12 cellular contexts compared by ENCODE assay signal in genomic region chr5:171308453-171309275, GRCh38. TPM values are rescaled to one million over a fixed set of nuclear protein-coding genes. Genes with fewer than 3 reads are reported as not detected.
DNase-seq lines count a peak whose midpoint lies in the region; ATAC-seq and TF ChIP-seq lines count a peak whose summit lies in the region.
"Had no signal": no experiment of that assay in that cellular context is flagged by ENCODE, and none has a peak within 500 bp of the region (broad histone marks: within the 10 kb centered on the region; RNA-seq: fewer than 3 reads in every experiment).

TLX3 (plus strand) TSS chr5:171309248; CDS start chr5:171309366, 118 bp downstream.

- H3K9me3 Mint-ChIP-seq in WTC11 = no peaks in the 10 kb centered on the region

- TF ChIP-seq CTCF in WTC11 (IDR thresholded peaks at IDR 0.05) = no peak

- no peak within 1 kb of the TSS for H3K9ac ChIP-seq in HUES64 (ENCODE audit: low read depth, low read length)

- peak within 1 kb of the TSS; percentile 64 for H3K4me3 Mint-ChIP-seq in WTC11

- H3K27ac ChIP-seq in HUES64 (ENCODE audit: low read depth, low read length) = no peak within 1 kb of the TSS
- H3K27ac ChIP-seq: right lobe of liver had no signal

- peak; percentile 83 for DNase-seq in D341Med (ENCODE audit: low spot score)
- DNase-seq in WTC11 (ENCODE audit: low spot score) = peak; percentile 70
- peak; percentile 90 for DNase-seq in left kidney (ENCODE audit: low read depth, low spot score)
- no peak for DNase-seq in HuH-7.5 (ENCODE audit: low spot score)
- DNase-seq in NAMALWA (ENCODE audit: low spot score) = no peak
- DNase-seq: DMS53, hypothalamus, NCI-H146, right lobe of liver had no signal

- ATAC-seq in WTC11 (peak; percentile 69), GM18519 (IDR thresholded peaks at IDR 0.05; ENCODE audit: low FRiP score, unreplicated experiment) (no peak), GM18909 (IDR thresholded peaks at IDR 0.05; ENCODE audit: poor library complexity, unreplicated experiment) (no peak)
- ATAC-seq: right lobe of liver had no signal

- H3K4me1 Mint-ChIP-seq in WTC11 = peaks cover 31% of the 10 kb centered on the region

- peaks cover 100% of the 10 kb centered on the region for H3K27me3 ChIP-seq in HUES64 (ENCODE audit: insufficient read depth, low read length)

- H3K27ac Mint-ChIP-seq in WTC11 = no peak within 1 kb of the TSS

- POLR2A ChIA-PET in WTC11 (lab: Charles Lee) = interaction anchor here (0.8 to 1.3 kb wide), 3 partner anchors 9 to 26 kb away, joined by 4 to 8 read pairs (median 4); no protein-coding TSS in a partner anchor

- no peaks in the 10 kb centered on the region; the same call in none of the 2 replicates for H3K4me1 ChIP-seq in HUES64 (ENCODE audit: insufficient read depth, low read length)

- H3K27me3 Mint-ChIP-seq in WTC11 (ENCODE audit: low read depth) = peaks cover 98% of the 10 kb centered on the region

- H3K4me3 ChIP-seq in HUES64 (ENCODE audit: low read length) = peak within 1 kb of the TSS; percentile 33
- H3K4me3 ChIP-seq: right lobe of liver had no signal

- 2% methylated on average over 72 of the region's 73 CpGs for WGBS in HUES64

- H3K36me3 ChIP-seq in HUES64 (ENCODE audit: insufficient read depth, low read length) = no peaks in the 10 kb centered on the region
- H3K36me3 ChIP-seq: right lobe of liver had no signal

- no peaks in the 10 kb centered on the region for H3K9me3 ChIP-seq in HUES64 (ENCODE audit: insufficient read depth, low read depth, low read length)
- H3K9me3 ChIP-seq: right lobe of liver had no signal

- H3K36me3 Mint-ChIP-seq in WTC11 = no peaks in the 10 kb centered on the region

- CTCF ChIA-PET in WTC11 (lab: Charles Lee) = interaction anchor here (0.6 to 3.3 kb wide), 14 partner anchors 10 to 677 kb away, joined by 3 to 40 read pairs (median 4); no protein-coding TSS in a partner anchor

TF ChIP-seq in WTC11, 78 proteins besides CTCF, POLR2A, EP300 and RAD21:
- TF ChIP-seq ATF1 (CRISPR knock-in tag; IDR thresholded peaks at IDR 0.05) (no peak), FOXK1 (CRISPR knock-in tag; IDR thresholded peaks at IDR 0.05) (no peak), IRF1 (CRISPR knock-in tag; IDR thresholded peaks at IDR 0.05) (no peak), EMX1 (CRISPR knock-in tag; IDR thresholded peaks at IDR 0.05) (no peak), ZNF512 (CRISPR knock-in tag; IDR thresholded peaks at IDR 0.05; ENCODE audit: borderline replicate concordance) (no peak), STAT6 (CRISPR knock-in tag; conservative IDR thresholded peaks at IDR 0.05; ENCODE audit: low read depth) (no peak), TEAD1 (CRISPR knock-in tag; IDR thresholded peaks at IDR 0.05) (no peak), JUN (CRISPR knock-in tag; IDR thresholded peaks at IDR 0.05) (no peak), MAX (CRISPR knock-in tag; IDR thresholded peaks at IDR 0.05) (no peak), FOXP4 (CRISPR knock-in tag; IDR thresholded peaks at IDR 0.05) (no peak), USF2 (CRISPR knock-in tag; IDR thresholded peaks at IDR 0.05) (no peak), SP1 (CRISPR knock-in tag; conservative IDR thresholded peaks at IDR 0.05) (0 out of 2 replicates have a peak, but pooled peaks have one; percentile 5), CREM (CRISPR knock-in tag; IDR thresholded peaks at IDR 0.05) (no peak), ZNF232 (CRISPR knock-in tag; IDR thresholded peaks at IDR 0.05) (no peak), RELA (CRISPR knock-in tag; IDR thresholded peaks at IDR 0.05; ENCODE audit: borderline replicate concordance) (no peak), NFYB (CRISPR knock-in tag; conservative IDR thresholded peaks at IDR 0.05; ENCODE audit: low read depth) (peak; percentile 86), ZNF317 (CRISPR knock-in tag; IDR thresholded peaks at IDR 0.05; ENCODE audit: borderline replicate concordance, low read depth) (no peak)
TF ChIP-seq in WTC11: peak in this region for 2.

RNA-seq across cellular contexts. Expression of gene TLX3, which starts in this region (rescaled TPM):
- polyA plus RNA-seq in HUES64 (2013, experiment 1 of 2) = 0.20 TPM
- 0.63 TPM for polyA plus RNA-seq in HUES64 (2013, experiment 2 of 2)
- 0.11 to 0.16 TPM in 2 of 3 replicates, not detected in the other for total RNA-seq in WTC11 (2021)
- total RNA-seq: right lobe of liver had no signal

Comparison
In these comparisons a context has a peak if more than half of its experiments do, and no peak if none do; other contexts are left out.
1. Peak in DNase-seq and ATAC-seq in WTC11; RNA of the gene not detected or under 1 TPM.
2. DNase-seq: peak in D341Med (single experiment) and left kidney (single experiment); none in HuH-7.5 (single experiment) and NAMALWA (single experiment).